ENCODE assay signal across 35 cellular contexts in genomic region chr19:54475706-54476105, GRCh38. TPM values are rescaled to one million over a fixed set of nuclear protein-coding genes. Genes with fewer than 3 reads are reported as not detected.
"Had no signal": no experiment of that assay in that cellular context is flagged by ENCODE, and none has a peak within 500 bp of the region (broad histone marks: within the 10 kb centered on the region; RNA-seq: fewer than 3 reads in every experiment).

No MANE protein-coding gene starts in this region.

- H3K27ac ChIP-seq: adrenal gland, body of pancreas, epithelial cell of prostate, esophagus squamous epithelium, gastroesophageal sphincter had no signal

- DNase-seq: activated CD4-positive, alpha-beta memory T cell treated with anti-CD3 and anti-CD28 coated beads, Interleukin-2, amount 10 ng/mL, durations not matched to agents 7 days and 5 days; activated CD4-positive, alpha-beta T cell treated with anti-CD3 and anti-CD28 coated beads for 4 hours; activated CD4-positive, alpha-beta T cell treated with anti-CD3 and anti-CD28 coated beads, Interleukin-2, amount 10 ng/mL, durations not matched to agents 7 days and 5 days; activated CD4-positive, alpha-beta T cell treated with anti-CD3 and anti-CD28 coated beads, Interleukin-2, amount 50 U/mL, for 4 hours; activated CD4-positive, CD25-positive, alpha-beta regulatory T cell; activated CD4-positive, CD25-positive, alpha-beta regulatory T cell treated with anti-CD3 and anti-CD28 coated beads, Interleukin-2, amount 50 U/mL, for 72 hours; activated CD8-positive, alpha-beta memory T cell treated with anti-CD3 and anti-CD28 coated beads, Interleukin-2, amount 50 U/mL, for 48 hours; activated naive CD4-positive, alpha-beta T cell treated with anti-CD3 and anti-CD28 coated beads for 36 hours; activated naive CD8-positive, alpha-beta T cell treated with anti-CD3 and anti-CD28 coated beads for 36 hours; activated naive CD8-positive, alpha-beta T cell treated with anti-CD3 and anti-CD28 coated beads, Interleukin-2, amount 50 U/mL, for 24 hours; activated T-cell treated with anti-CD3 and anti-CD28 coated beads for 4 hours; activated T-cell treated with anti-CD3 and anti-CD28 coated beads, Interleukin-2, amount 50 U/mL, for 24 hours; activated T-cell treated with anti-CD3 and anti-CD28 coated beads, Interleukin-2, amount 50 U/mL, for 72 hours; adrenal gland; amygdala; aorta; body of pancreas; caudate nucleus; cortex of kidney; dermis blood vessel endothelial cell; effector CD4-positive, alpha-beta T cell; effector memory CD8-positive, alpha-beta T cell; esophagus squamous epithelium; foreskin melanocyte; T-helper 2 cell had no signal

- H3K9me3 ChIP-seq: adrenal gland, body of pancreas, esophagus squamous epithelium, gastroesophageal sphincter had no signal

- H3K27me3 ChIP-seq: adrenal gland, body of pancreas had no signal

- H3K4me3 ChIP-seq: adrenal gland, body of pancreas, esophagus squamous epithelium, gastroesophageal sphincter had no signal

- H3K36me3 ChIP-seq: adrenal gland, esophagus squamous epithelium, gastroesophageal sphincter had no signal

- FAIRE-seq: colon, endometrium, endothelial cell of umbilical vein had no signal

RNA-seq across cellular contexts. Expression of gene CDC42EP5, which starts 2.6 kb away (rescaled TPM):
- total RNA-seq: activated CD4-positive, alpha-beta memory T cell treated with anti-CD3 and anti-CD28 coated beads, Interleukin-2, amount 10 ng/mL, durations not matched to agents 7 days and 5 days; activated CD4-positive, alpha-beta T cell treated with anti-CD3 and anti-CD28 coated beads, Interleukin-2, amount 10 ng/mL, durations not matched to agents 7 days and 5 days; activated naive CD4-positive, alpha-beta T cell treated with anti-CD3 and anti-CD28 coated beads for 36 hours; T-helper 1 cell treated with Interleukin-12 subunit alpha and Interleukin-12 subunit beta and Interleukin-4 antibody, amounts not matched to agents 30 ng/mL and 1 ng/mL, for 36 hours had no signal

RNA-seq across cellular contexts. Expression of gene LAIR2, which starts 26.9 kb away (rescaled TPM):
- total RNA-seq: body of pancreas, chondrocyte, dermis blood vessel endothelial cell, endothelial cell of umbilical vein, esophagus squamous epithelium, fibroblast of lung, fibroblast of villous mesenchyme, gastroesophageal sphincter, glomerular endothelial cell had no signal
- polyA plus RNA-seq: adrenal gland, aorta, endothelial cell of umbilical vein, fibroblast of lung had no signal
